Comparison of ENCODE assay signal across 8 cellular contexts in genomic region chr7:65269150-65269856, GRCh38.
DNase-seq lines count a peak whose midpoint lies in the region; ATAC-seq and TF ChIP-seq lines count a peak whose summit lies in the region.

No MANE protein-coding gene starts in this region.

- H3K36me3 ChIP-seq in NT2/D1 (ENCODE audit: insufficient read depth, insufficient read length, low read length), result no peaks in the 10 kb centered on the region
- no peaks in the 10 kb centered on the region for H3K36me3 ChIP-seq in ascending aorta

- H3K27ac ChIP-seq in ascending aorta, result no peak overlapping the region

- ATAC-seq in GM19455 (IDR thresholded peaks at IDR 0.05; ENCODE audit: unreplicated experiment), result peak; percentile 76
- ATAC-seq in HG03575 (IDR thresholded peaks at IDR 0.05; ENCODE audit: extremely low read depth, insufficient number of reproducible peaks, low FRiP score, unreplicated experiment), result peak; percentile 62

- H3K9me3 ChIP-seq in NT2/D1 (ENCODE audit: insufficient read depth, low read length), result peaks cover 5% of the 10 kb centered on the region; the same call in 1 of the 2 replicates
- H3K9me3 ChIP-seq in ascending aorta, result peaks cover 0 to under 1% of the 10 kb centered on the region in 2 donors

- peaks cover under 1 to 22% (median 6%) of the 10 kb centered on the region in 6 donors for H3K9me3 Mint-ChIP-seq in immature natural killer cell

- no peak overlapping the region for H3K27ac Mint-ChIP-seq in immature natural killer cell

- H3K36me3 Mint-ChIP-seq in immature natural killer cell, result peaks cover 0 to 13% (median 0%) of the 10 kb centered on the region in 3 donors

- peaks cover 6 to 24% (median 18%) of the 10 kb centered on the region in 3 donors for H3K27me3 Mint-ChIP-seq in immature natural killer cell (ENCODE audit: low read depth in 3 of 3)

- peak overlapping the region; percentile 80 for H3K4me3 ChIP-seq in NT2/D1 (ENCODE audit: insufficient read length, low read depth)
- peak overlapping the region; percentile 39 to 63 for H3K4me3 ChIP-seq in ascending aorta

- H3K4me1 ChIP-seq in NT2/D1 (ENCODE audit: insufficient read depth, insufficient read length), result peaks cover 6% of the 10 kb centered on the region
- H3K4me1 ChIP-seq in ascending aorta, result no peaks in the 10 kb centered on the region

- intact Hi-C loops in ascending aorta (cut with DNase I), result no loop called here

- H3K4me1 Mint-ChIP-seq in immature natural killer cell, result peaks cover 11 to 16% of the 10 kb centered on the region in 2 donors

- H3K9ac ChIP-seq in NT2/D1 (ENCODE audit: insufficient read length, low read depth), result peak overlapping the region; percentile 79

- peak overlapping the region; percentile 60 to 79 (median 64) for H3K4me3 Mint-ChIP-seq in immature natural killer cell

- DNase-seq in DMS 273 treated with DMSO at 0.1 percent for 48 hours (lab: John Stamatoyannopoulos, UW) (peak; percentile 97), NT2/D1 (ENCODE audit: low read depth, low spot score) (peak; percentile 98), ascending aorta (ENCODE audit: low spot score in 2 of 2) (no peak), immature natural killer cell (peak in 1 of 3 donors; percentile 19), activated gamma-delta T cell treated with Interleukin-2 at 50 U/mL for 16 hours (no peak)
- peak; percentile 39 to 73 for DNase-seq in stimulated activated CD4-positive, alpha-beta T cell treated with anti-CD3 and anti-CD28 coated beads, Interleukin-2, amount 100 ng/mL, for 24 hours

- TF ChIP-seq CTCF in ascending aorta (IDR thresholded peaks at IDR 0.05), result no peak

- peaks cover 23% of the 10 kb centered on the region for H3K27me3 ChIP-seq in NT2/D1 (ENCODE audit: insufficient read depth, insufficient read length)
- no peaks in the 10 kb centered on the region for H3K27me3 ChIP-seq in ascending aorta

Comparison
In these comparisons a context has a peak if more than half of its experiments do, and no peak if none do; other contexts are left out.
1. DNase-seq: peak in DMS 273 treated with DMSO at 0.1 percent for 48 hours (single experiment), NT2/D1 (single experiment) and stimulated activated CD4-positive, alpha-beta T cell treated with anti-CD3 and anti-CD28 coated beads, Interleukin-2, amount 100 ng/mL, for 24 hours (2 of 2); none in ascending aorta (0 of 2) and activated gamma-delta T cell treated with Interleukin-2 at 50 U/mL for 16 hours (single experiment).